8 cellular contexts compared by ENCODE assay signal in genomic region chr15:29102911-29103824, GRCh38.
A peak's percentile ranks its signal among the peaks of the same experiment; 100 is the strongest.
DNase-seq lines count a peak whose midpoint lies in the region; ATAC-seq and TF ChIP-seq lines count a peak whose summit lies in the region.

No MANE protein-coding gene starts in this region.

- no peaks in the 10 kb centered on the region for H4K20me1 ChIP-seq in smooth muscle cell (ENCODE audit: low read depth)

- H3K36me3 ChIP-seq in smooth muscle cell (ENCODE audit: low read depth), result no peaks in the 10 kb centered on the region

- TF ChIP-seq CTCF in smooth muscle cell (IDR thresholded peaks at IDR 0.05; ENCODE audit: borderline replicate concordance, insufficient read depth, poor library complexity, severe bottlenecking), result no peak
- no peak for TF ChIP-seq CTCF in RWPE1 (conservative IDR thresholded peaks at IDR 0.05; ENCODE audit: low read depth)

- POLR2A ChIA-PET in RWPE1 (lab: Yijun Ruan, JAX; ENCODE audit: low non-redundant PET), result no interaction called here

- 34% methylated on average over 52 of the region's 52 CpGs for WGBS in right cardiac atrium
- 61% methylated on average over 40 of the region's 52 CpGs for WGBS in smooth muscle cell (ENCODE audit: low lambda C conversion rate)

- peak overlapping the region; percentile 90 for H3K4me2 ChIP-seq in smooth muscle cell

- H3K27me3 ChIP-seq in right cardiac atrium (ENCODE audit: control insufficient read depth, insufficient read depth) (no peaks in the 10 kb centered on the region), smooth muscle cell (ENCODE audit: low read depth) (no peaks in the 10 kb centered on the region)

- ATAC-seq in GM18511 (IDR thresholded peaks at IDR 0.05; ENCODE audit: unreplicated experiment) (peak; percentile 11), right cardiac atrium (peak; percentile 51 to 64), GM19035 (IDR thresholded peaks at IDR 0.05; ENCODE audit: unreplicated experiment) (no peak), HG03432 (IDR thresholded peaks at IDR 0.05; ENCODE audit: unreplicated experiment) (no peak)

- H3K9ac ChIP-seq in smooth muscle cell (ENCODE audit: low read depth), result peak overlapping the region; percentile 17

- DNase-seq in T1000 (lab: John Stamatoyannopoulos, UW) (peak; percentile 34), right cardiac atrium (peak; percentile 50 to 75 (median 67)), smooth muscle cell (lab: John Stamatoyannopoulos, UW; ENCODE audit: unreplicated experiment) (no peak), germinal center (ENCODE audit: low spot score) (no peak), RWPE1 (ENCODE audit: low spot score) (no peak)

- H3K4me1 ChIP-seq in right cardiac atrium (ENCODE audit: control insufficient read depth, insufficient read depth, low read length) (no peaks in the 10 kb centered on the region), smooth muscle cell (ENCODE audit: low read depth) (peaks cover 8% of the 10 kb centered on the region)

- H3K79me2 ChIP-seq in smooth muscle cell (ENCODE audit: low read depth), result no peaks in the 10 kb centered on the region

- H3K4me3 ChIP-seq in right cardiac atrium (ENCODE audit: low read length) (peak overlapping the region; percentile 16), smooth muscle cell (peak overlapping the region; percentile 52)

- CTCF ChIA-PET in RWPE1 (lab: Yijun Ruan, JAX), result interaction anchor here (0.5 to 1.7 kb wide), 19 partner anchors 9 to 922 kb away, joined by 3 to 10 read pairs (median 3); partner anchors contain the start of gene APBA2

- H3K27ac ChIP-seq in right cardiac atrium (ENCODE audit: low read length) (no peak overlapping the region), smooth muscle cell (ENCODE audit: low read depth) (no peak overlapping the region), RWPE1 (no peak overlapping the region)

- H3K9me3 ChIP-seq in right cardiac atrium (ENCODE audit: control insufficient read depth, low read length) (no peaks in the 10 kb centered on the region), smooth muscle cell (replicated peaks; ENCODE audit: low read depth) (no peaks in the 10 kb centered on the region)

- no peaks in the 10 kb centered on the region for H3F3A ChIP-seq in smooth muscle cell (ENCODE audit: low read depth)

- intact Hi-C loops in right cardiac atrium (cut with DNase I), result no loop called here

- H2AFZ ChIP-seq in smooth muscle cell (ENCODE audit: low read depth), result peak overlapping the region; percentile 87

Comparison
In these comparisons a context has a peak if more than half of its experiments do, and no peak if none do; other contexts are left out.
1. ATAC-seq: peak in GM18511 (single experiment) and right cardiac atrium (2 of 2); none in GM19035 (single experiment) and HG03432 (single experiment).
2. DNase-seq: peak in T1000 (single experiment) and right cardiac atrium (3 of 3); none in smooth muscle cell (single experiment), germinal center (single experiment) and RWPE1 (single experiment).